ENCODE assay signal across 26 cellular contexts in genomic region chr13:28603033-28603664, GRCh38.
"Had no signal": no experiment of that assay in that cellular context is flagged by ENCODE, and none has a peak within 500 bp of the region (broad histone marks: within the 10 kb centered on the region; RNA-seq: fewer than 3 reads in every experiment).

No MANE protein-coding gene starts in this region.

- H3K36me3 Mint-ChIP-seq: activated naive CD8-positive, alpha-beta T cell treated with anti-CD3 and anti-CD28 coated beads for 36 hours; natural killer cell; type B pancreatic cell; WTC11 had no signal

- H3K9me3 ChIP-seq: esophagus muscularis mucosa, neutrophil, pancreas, right lobe of liver, testis, vagina had no signal

- H3K9me3 Mint-ChIP-seq: activated naive CD8-positive, alpha-beta T cell treated with anti-CD3 and anti-CD28 coated beads for 36 hours; natural killer cell; type B pancreatic cell had no signal

- ATAC-seq: activated T-cell treated with anti-CD3 and anti-CD28 coated beads, Interleukin-2, amount 50 U/mL, for 4 hours; gastroesophageal sphincter; natural killer cell; pancreas; right lobe of liver; WTC11 had no signal

- H3K27ac Mint-ChIP-seq: activated naive CD8-positive, alpha-beta T cell treated with anti-CD3 and anti-CD28 coated beads for 36 hours; natural killer cell; type B pancreatic cell; WTC11 had no signal

- FAIRE-seq: bronchial epithelial cell, kidney, pancreas had no signal

- H3K36me3 ChIP-seq: esophagus muscularis mucosa, gastroesophageal sphincter, neutrophil, pancreas, right lobe of liver, vagina had no signal

- H3K27ac ChIP-seq: coronary artery, esophagus muscularis mucosa, gastroesophageal sphincter, neutrophil, pancreas, right lobe of liver, skin epidermis, vagina had no signal

- H3K4me3 Mint-ChIP-seq: activated naive CD8-positive, alpha-beta T cell treated with anti-CD3 and anti-CD28 coated beads for 36 hours; activated T-cell treated with anti-CD3 and anti-CD28 coated beads, Interleukin-2, amount 50 U/mL, for 4 hours; natural killer cell; type B pancreatic cell; WTC11 had no signal

- H3K4me3 ChIP-seq: coronary artery, esophagus muscularis mucosa, gastroesophageal sphincter, lung, pancreas, right lobe of liver, skin epidermis, testis, vagina had no signal

- H3K27me3 ChIP-seq: esophagus muscularis mucosa, gastroesophageal sphincter, neutrophil, pancreas, right lobe of liver, testis, vagina had no signal

- H3K4me1 Mint-ChIP-seq: activated naive CD8-positive, alpha-beta T cell treated with anti-CD3 and anti-CD28 coated beads for 36 hours; natural killer cell had no signal

- DNase-seq: activated CD8-positive, alpha-beta memory T cell treated with anti-CD3 and anti-CD28 coated beads, Interleukin-2, amount 50 U/mL, for 48 hours; activated naive CD4-positive, alpha-beta T cell treated with Interleukin-2 at 50 U/mL for 16 hours; activated naive CD8-positive, alpha-beta T cell treated with anti-CD3 and anti-CD28 coated beads for 36 hours; activated T-cell treated with anti-CD3 and anti-CD28 coated beads, Interleukin-2, amount 50 U/mL, for 4 hours; amniotic stem cell; cerebellar nuclear complex; head of caudate nucleus; kidney; midbrain; natural killer cell; pancreas; right lobe of liver; stimulated activated CD4-positive, alpha-beta T cell treated with anti-CD3 and anti-CD28 coated beads, Interleukin-4, amount 100 ng/mL, for 1 hour; stimulated activated naive CD4-positive, alpha-beta T cell; T-helper 9 cell; testis had no signal

- H3K27me3 Mint-ChIP-seq: activated naive CD8-positive, alpha-beta T cell treated with anti-CD3 and anti-CD28 coated beads for 36 hours had no signal

- H3K4me1 ChIP-seq: esophagus muscularis mucosa, gastroesophageal sphincter, pancreas, right lobe of liver, vagina had no signal
